ENCODE assay signal across 2 cellular contexts in the genomic region with DNA sequence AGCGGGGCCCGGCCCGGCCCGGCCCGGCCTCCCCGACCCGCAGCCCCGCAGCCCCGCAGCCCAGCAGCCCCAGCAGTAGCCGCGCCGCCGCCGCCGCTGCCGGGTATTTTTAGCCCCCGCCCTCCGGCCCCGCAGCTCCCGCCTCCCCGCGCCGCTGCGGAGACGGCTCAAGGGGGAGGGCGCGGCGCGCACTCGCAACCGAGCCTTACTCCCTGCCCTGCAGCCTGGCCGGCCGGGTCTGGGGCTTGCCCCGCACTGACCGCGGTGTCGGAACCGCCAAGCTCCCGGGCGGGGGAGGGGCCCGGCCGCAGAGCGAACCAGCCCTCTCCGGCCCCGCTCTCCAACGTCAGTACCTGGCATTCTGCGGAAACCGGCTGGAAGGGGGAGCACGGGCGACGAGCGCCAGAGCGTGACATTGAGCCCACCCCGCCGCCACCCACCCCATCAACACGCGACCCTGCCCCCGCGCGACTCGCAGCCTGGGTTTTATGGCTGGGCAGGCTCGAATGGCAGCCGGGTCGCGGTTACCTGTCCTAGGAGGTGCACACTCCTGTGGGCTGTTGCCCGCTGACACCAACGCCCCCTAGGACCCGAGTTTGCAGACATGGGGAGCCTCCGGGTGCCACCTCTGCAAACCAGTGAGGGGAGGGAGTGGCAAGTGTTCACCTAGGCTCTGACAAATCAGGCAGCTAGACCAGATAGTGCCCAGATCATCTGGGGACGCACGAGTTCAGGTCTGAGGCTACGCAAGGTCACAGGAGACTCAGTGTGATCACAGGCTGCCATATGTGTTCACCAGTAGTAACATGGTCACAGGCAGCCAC.
A peak's percentile ranks its signal among the peaks of the same experiment; 100 is the strongest.
TF ChIP-seq lines count a peak whose summit lies in the region.

A gene with protein sequence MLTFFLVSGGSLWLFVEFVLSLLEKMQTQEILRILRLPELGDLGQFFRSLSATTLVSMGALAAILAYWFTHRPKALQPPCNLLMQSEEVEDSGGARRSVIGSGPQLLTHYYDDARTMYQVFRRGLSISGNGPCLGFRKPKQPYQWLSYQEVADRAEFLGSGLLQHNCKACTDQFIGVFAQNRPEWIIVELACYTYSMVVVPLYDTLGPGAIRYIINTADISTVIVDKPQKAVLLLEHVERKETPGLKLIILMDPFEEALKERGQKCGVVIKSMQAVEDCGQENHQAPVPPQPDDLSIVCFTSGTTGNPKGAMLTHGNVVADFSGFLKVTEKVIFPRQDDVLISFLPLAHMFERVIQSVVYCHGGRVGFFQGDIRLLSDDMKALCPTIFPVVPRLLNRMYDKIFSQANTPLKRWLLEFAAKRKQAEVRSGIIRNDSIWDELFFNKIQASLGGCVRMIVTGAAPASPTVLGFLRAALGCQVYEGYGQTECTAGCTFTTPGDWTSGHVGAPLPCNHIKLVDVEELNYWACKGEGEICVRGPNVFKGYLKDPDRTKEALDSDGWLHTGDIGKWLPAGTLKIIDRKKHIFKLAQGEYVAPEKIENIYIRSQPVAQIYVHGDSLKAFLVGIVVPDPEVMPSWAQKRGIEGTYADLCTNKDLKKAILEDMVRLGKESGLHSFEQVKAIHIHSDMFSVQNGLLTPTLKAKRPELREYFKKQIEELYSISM (minus strand): TSS at position 98 of the 824 bp plus-strand sequence. CDS start 105 bp downstream, outside the sequence.

TF ChIP-seq in HEK293, 187 proteins besides CTCF, POLR2A, EP300 and RAD21 (continued from another document and continues in another):
- TF ChIP-seq YY2 (tag by site-specific recombination; IDR thresholded peaks at IDR 0.05) (no peak), ZNF140 (tag by site-specific recombination; IDR thresholded peaks at IDR 0.05) (no peak), BCL11B (tag by site-specific recombination; IDR thresholded peaks at IDR 0.05; ENCODE audit: low read depth) (no peak), ZBTB1 (tag by site-specific recombination; IDR thresholded peaks at IDR 0.05) (no peak), ZNF37A (tag by site-specific recombination; IDR thresholded peaks at IDR 0.05) (no peak), ZNF2 (tag by site-specific recombination; IDR thresholded peaks at IDR 0.05) (no peak), ZNF366 (tag by site-specific recombination; conservative IDR thresholded peaks at IDR 0.05) (no peak), ZNF664 (tag by site-specific recombination; IDR thresholded peaks at IDR 0.05) (no peak), ZNF223 (tag by site-specific recombination; IDR thresholded peaks at IDR 0.05) (no peak), KLF10 (tag by site-specific recombination; IDR thresholded peaks at IDR 0.05) (no peak), OVOL3 (tag by site-specific recombination; IDR thresholded peaks at IDR 0.05) (no peak), ZNF624 (tag by site-specific recombination; IDR thresholded peaks at IDR 0.05) (no peak), REPIN1 (tag by site-specific recombination; IDR thresholded peaks at IDR 0.05; ENCODE audit: low read depth) (no peak), ZNF530 (tag by site-specific recombination; IDR thresholded peaks at IDR 0.05; ENCODE audit: low read depth) (no peak), ZNF654 (tag by site-specific recombination; IDR thresholded peaks at IDR 0.05; ENCODE audit: low read depth) (no peak)
- TF ChIP-seq, protein P1, sequence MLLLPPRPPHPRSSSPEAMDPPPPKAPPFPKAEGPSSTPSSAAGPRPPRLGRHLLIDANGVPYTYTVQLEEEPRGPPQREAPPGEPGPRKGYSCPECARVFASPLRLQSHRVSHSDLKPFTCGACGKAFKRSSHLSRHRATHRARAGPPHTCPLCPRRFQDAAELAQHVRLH (tag by site-specific recombination; IDR thresholded peaks at IDR 0.05), result no peak
- TF ChIP-seq, protein P2, sequence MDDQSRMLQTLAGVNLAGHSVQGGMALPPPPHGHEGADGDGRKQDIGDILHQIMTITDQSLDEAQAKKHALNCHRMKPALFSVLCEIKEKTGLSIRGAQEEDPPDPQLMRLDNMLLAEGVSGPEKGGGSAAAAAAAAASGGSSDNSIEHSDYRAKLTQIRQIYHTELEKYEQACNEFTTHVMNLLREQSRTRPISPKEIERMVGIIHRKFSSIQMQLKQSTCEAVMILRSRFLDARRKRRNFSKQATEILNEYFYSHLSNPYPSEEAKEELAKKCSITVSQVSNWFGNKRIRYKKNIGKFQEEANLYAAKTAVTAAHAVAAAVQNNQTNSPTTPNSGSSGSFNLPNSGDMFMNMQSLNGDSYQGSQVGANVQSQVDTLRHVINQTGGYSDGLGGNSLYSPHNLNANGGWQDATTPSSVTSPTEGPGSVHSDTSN (CRISPR knock-in tag; IDR thresholded peaks at IDR 0.05), result no peak
- TF ChIP-seq, protein P3, sequence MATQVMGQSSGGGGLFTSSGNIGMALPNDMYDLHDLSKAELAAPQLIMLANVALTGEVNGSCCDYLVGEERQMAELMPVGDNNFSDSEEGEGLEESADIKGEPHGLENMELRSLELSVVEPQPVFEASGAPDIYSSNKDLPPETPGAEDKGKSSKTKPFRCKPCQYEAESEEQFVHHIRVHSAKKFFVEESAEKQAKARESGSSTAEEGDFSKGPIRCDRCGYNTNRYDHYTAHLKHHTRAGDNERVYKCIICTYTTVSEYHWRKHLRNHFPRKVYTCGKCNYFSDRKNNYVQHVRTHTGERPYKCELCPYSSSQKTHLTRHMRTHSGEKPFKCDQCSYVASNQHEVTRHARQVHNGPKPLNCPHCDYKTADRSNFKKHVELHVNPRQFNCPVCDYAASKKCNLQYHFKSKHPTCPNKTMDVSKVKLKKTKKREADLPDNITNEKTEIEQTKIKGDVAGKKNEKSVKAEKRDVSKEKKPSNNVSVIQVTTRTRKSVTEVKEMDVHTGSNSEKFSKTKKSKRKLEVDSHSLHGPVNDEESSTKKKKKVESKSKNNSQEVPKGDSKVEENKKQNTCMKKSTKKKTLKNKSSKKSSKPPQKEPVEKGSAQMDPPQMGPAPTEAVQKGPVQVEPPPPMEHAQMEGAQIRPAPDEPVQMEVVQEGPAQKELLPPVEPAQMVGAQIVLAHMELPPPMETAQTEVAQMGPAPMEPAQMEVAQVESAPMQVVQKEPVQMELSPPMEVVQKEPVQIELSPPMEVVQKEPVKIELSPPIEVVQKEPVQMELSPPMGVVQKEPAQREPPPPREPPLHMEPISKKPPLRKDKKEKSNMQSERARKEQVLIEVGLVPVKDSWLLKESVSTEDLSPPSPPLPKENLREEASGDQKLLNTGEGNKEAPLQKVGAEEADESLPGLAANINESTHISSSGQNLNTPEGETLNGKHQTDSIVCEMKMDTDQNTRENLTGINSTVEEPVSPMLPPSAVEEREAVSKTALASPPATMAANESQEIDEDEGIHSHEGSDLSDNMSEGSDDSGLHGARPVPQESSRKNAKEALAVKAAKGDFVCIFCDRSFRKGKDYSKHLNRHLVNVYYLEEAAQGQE (tag by site-specific recombination; IDR thresholded peaks at IDR 0.05), result peak; percentile 33; the same call in 1 of the 2 replicates
- TF ChIP-seq, protein P4, sequence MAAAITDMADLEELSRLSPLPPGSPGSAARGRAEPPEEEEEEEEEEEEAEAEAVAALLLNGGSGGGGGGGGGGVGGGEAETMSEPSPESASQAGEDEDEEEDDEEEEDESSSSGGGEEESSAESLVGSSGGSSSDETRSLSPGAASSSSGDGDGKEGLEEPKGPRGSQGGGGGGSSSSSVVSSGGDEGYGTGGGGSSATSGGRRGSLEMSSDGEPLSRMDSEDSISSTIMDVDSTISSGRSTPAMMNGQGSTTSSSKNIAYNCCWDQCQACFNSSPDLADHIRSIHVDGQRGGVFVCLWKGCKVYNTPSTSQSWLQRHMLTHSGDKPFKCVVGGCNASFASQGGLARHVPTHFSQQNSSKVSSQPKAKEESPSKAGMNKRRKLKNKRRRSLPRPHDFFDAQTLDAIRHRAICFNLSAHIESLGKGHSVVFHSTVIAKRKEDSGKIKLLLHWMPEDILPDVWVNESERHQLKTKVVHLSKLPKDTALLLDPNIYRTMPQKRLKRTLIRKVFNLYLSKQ (tag by site-specific recombination; IDR thresholded peaks at IDR 0.05; ENCODE audit: borderline replicate concordance), result no peak

TF ChIP-seq in WTC11, 78 proteins besides CTCF, POLR2A, EP300 and RAD21 (continued from another document):
- TF ChIP-seq, protein P5, sequence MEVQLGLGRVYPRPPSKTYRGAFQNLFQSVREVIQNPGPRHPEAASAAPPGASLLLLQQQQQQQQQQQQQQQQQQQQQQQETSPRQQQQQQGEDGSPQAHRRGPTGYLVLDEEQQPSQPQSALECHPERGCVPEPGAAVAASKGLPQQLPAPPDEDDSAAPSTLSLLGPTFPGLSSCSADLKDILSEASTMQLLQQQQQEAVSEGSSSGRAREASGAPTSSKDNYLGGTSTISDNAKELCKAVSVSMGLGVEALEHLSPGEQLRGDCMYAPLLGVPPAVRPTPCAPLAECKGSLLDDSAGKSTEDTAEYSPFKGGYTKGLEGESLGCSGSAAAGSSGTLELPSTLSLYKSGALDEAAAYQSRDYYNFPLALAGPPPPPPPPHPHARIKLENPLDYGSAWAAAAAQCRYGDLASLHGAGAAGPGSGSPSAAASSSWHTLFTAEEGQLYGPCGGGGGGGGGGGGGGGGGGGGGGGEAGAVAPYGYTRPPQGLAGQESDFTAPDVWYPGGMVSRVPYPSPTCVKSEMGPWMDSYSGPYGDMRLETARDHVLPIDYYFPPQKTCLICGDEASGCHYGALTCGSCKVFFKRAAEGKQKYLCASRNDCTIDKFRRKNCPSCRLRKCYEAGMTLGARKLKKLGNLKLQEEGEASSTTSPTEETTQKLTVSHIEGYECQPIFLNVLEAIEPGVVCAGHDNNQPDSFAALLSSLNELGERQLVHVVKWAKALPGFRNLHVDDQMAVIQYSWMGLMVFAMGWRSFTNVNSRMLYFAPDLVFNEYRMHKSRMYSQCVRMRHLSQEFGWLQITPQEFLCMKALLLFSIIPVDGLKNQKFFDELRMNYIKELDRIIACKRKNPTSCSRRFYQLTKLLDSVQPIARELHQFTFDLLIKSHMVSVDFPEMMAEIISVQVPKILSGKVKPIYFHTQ (CRISPR knock-in tag; IDR thresholded peaks at IDR 0.05), result no peak
